In the genomic region with DNA sequence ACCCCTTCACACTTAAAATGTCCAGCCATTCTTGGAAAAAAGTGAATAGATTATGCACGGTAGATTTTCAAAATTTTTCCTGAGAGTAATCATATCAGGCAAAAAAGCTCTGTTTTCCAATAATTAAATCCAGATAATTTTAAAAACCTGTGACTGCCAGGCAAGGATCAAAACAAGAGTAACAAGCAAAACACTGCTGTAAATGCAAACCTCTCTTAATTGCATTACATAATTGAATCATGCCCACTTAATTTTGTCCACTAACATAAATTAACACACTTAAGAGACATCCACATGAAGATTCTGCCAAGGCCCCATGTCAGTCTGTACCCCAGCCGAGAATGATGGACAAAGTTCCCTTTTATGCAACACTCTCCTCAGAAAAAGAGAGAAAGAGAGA, we compare ENCODE assay signal across 23 cellular contexts.
"Had no signal": no experiment of that assay in that cellular context is flagged by ENCODE, and none has a peak within 500 bp of the region (broad histone marks: within the 10 kb centered on the region; RNA-seq: fewer than 3 reads in every experiment).

No MANE protein-coding gene starts in this region.

- H3K27me3 ChIP-seq: esophagus squamous epithelium, left lung had no signal

- H3K36me3 ChIP-seq: esophagus squamous epithelium, gastrocnemius medialis, heart right ventricle, left lung, lower lobe of right lung had no signal

- ATAC-seq: effector memory CD8-positive, alpha-beta T cell; esophagus mucosa; gastrocnemius medialis; heart right ventricle; left cardiac atrium; left lung; left ventricle myocardium superior; lower lobe of right lung; mucosa of descending colon; naive thymus-derived CD8-positive, alpha-beta T cell had no signal

- H3K4me3 ChIP-seq: esophagus squamous epithelium, gastrocnemius medialis, heart right ventricle, left lung, lower lobe of right lung, mucosa of descending colon had no signal

- H3K4me1 ChIP-seq: gastrocnemius medialis, heart right ventricle, left lung, lower lobe of right lung had no signal

- H3K27ac ChIP-seq: epithelial cell of prostate, esophagus squamous epithelium, gastrocnemius medialis, heart right ventricle, left lung, lower lobe of right lung had no signal

- DNase-seq: cortex of kidney; effector CD8-positive, alpha-beta T cell; effector memory CD8-positive, alpha-beta T cell; endodermal cell; erythroblast; esophagus squamous epithelium; foreskin fibroblast; foreskin melanocyte; gastrocnemius medialis; glutamatergic neuron; head of caudate nucleus; heart right ventricle; hippocampal formation; left cardiac atrium; left lung; left ventricle myocardium superior; lower lobe of right lung; mesenchymal stem cell; mucosa of descending colon; naive B cell; naive thymus-derived CD8-positive, alpha-beta T cell had no signal
